In genomic region chr9:119332522-119332921, GRCh38 we compare ENCODE assay signal across 17 cellular contexts. TPM values are rescaled to one million over a fixed set of nuclear protein-coding genes. Genes with fewer than 3 reads are reported as not detected.
DNase-seq lines count a peak whose midpoint lies in the region; ATAC-seq and TF ChIP-seq lines count a peak whose summit lies in the region.
"Had no signal": no experiment of that assay in that cellular context is flagged by ENCODE, and none has a peak within 500 bp of the region (broad histone marks: within the 10 kb centered on the region; RNA-seq: fewer than 3 reads in every experiment).

No MANE protein-coding gene starts in this region.

- peaks cover 5% of the 10 kb centered on the region for H3K27me3 Mint-ChIP-seq in endodermal cell (ENCODE audit: insufficient read depth)
- H3K27me3 Mint-ChIP-seq: CD4-positive, alpha-beta memory T cell had no signal

- H2AK5ac ChIP-seq in mesendoderm (ENCODE audit: low read length) = no peak overlapping the region

- H3K4me1 Mint-ChIP-seq in endodermal cell = peaks cover 18% of the 10 kb centered on the region
- H3K4me1 Mint-ChIP-seq: CD4-positive, alpha-beta memory T cell had no signal

- H4K5ac ChIP-seq in mesendoderm (ENCODE audit: low read length) = no peak overlapping the region

- H2BK120ac ChIP-seq in mesendoderm (ENCODE audit: low read depth, low read length) = no peak overlapping the region

- 29% methylated on average over 1 of the region's 2 CpGs for whole genome bisulfite sequencing in HUES64
- WGBS in endodermal cell (ENCODE audit: insufficient coverage in 1 of 2, insufficient read length in 1 of 2), 2 experiments = 50 to 80% methylated on average over 1 of the region's 2 CpGs
- no CpG with 5 or more reads among the region's 2 CpGs for WGBS in mesendoderm (ENCODE audit: extremely low coverage, insufficient coverage, low lambda C conversion rate)

- H3K4me2 ChIP-seq in mesendoderm (ENCODE audit: low read length) = no peak overlapping the region
- H3K4me2 ChIP-seq: A549, KMS-11 had no signal

- no peak overlapping the region for H2BK15ac ChIP-seq in mesendoderm (replicated peaks; ENCODE audit: low read depth)

- DNase-seq in H7 (peak; percentile 25), endodermal cell (peak; percentile 67), mesendoderm (peak; percentile 75)
- no peak for DNase-seq in activated CD4-positive, alpha-beta T cell treated with anti-CD3 and anti-CD28 coated beads for 48 hours
- DNase-seq in activated naive CD4-positive, alpha-beta T cell treated with anti-CD3 and anti-CD28 coated beads, Interleukin-2, amount 50 U/mL, for 72 hours (ENCODE audit: low spot score in 2 of 2) = no peak
- DNase-seq: BE2C; CD4-positive, alpha-beta memory T cell had no signal

- peak overlapping the region; percentile 34; the same call in 1 of the 2 replicates for H3K27ac ChIP-seq in HUES64 (ENCODE audit: low read depth, low read length)
- no peak overlapping the region for H3K27ac ChIP-seq in endodermal cell (ENCODE audit: low read depth, low read length)
- H3K27ac ChIP-seq in mesendoderm (ENCODE audit: low read depth, low read length) = no peak overlapping the region
- H3K27ac ChIP-seq: A549, C4-2B, KMS-11 had no signal

- no peak overlapping the region for H3K4me3 ChIP-seq in H7 (ENCODE audit: insufficient read depth, low read depth, low read length)
- H3K4me3 ChIP-seq in HUES64 (ENCODE audit: low read length) = no peak overlapping the region
- H3K4me3 ChIP-seq in endodermal cell (ENCODE audit: low read length) = no peak overlapping the region
- H3K4me3 ChIP-seq in mesendoderm (ENCODE audit: low read length) = no peak overlapping the region
- H3K4me3 ChIP-seq: A549 had no signal

- no peak overlapping the region for H3K18ac ChIP-seq in mesendoderm (ENCODE audit: low read length)

- ATAC-seq in HG03442 (IDR thresholded peaks at IDR 0.05; ENCODE audit: unreplicated experiment) = no peak
- ATAC-seq in activated naive CD4-positive, alpha-beta T cell treated with anti-CD3 and anti-CD28 coated beads, Interleukin-2, amount 50 U/mL, for 72 hours = no peak
- ATAC-seq in GM21528 (IDR thresholded peaks at IDR 0.05; ENCODE audit: low FRiP score, unreplicated experiment) = no peak
- ATAC-seq: A549, HepG2 had no signal

- no peak overlapping the region for H3K23ac ChIP-seq in mesendoderm (ENCODE audit: low read length)

- no peak overlapping the region for H3K4me3 Mint-ChIP-seq in endodermal cell
- H3K4me3 Mint-ChIP-seq: CD4-positive, alpha-beta memory T cell had no signal

- peaks cover 58% of the 10 kb centered on the region for H3K4me1 ChIP-seq in HUES64 (ENCODE audit: insufficient read depth, low read length)
- peaks cover 3% of the 10 kb centered on the region for H3K4me1 ChIP-seq in endodermal cell (ENCODE audit: control insufficient read depth, insufficient read depth, low read length)
- H3K4me1 ChIP-seq in mesendoderm (ENCODE audit: control insufficient read depth, low read depth, low read length) = peaks cover 10% of the 10 kb centered on the region
- H3K4me1 ChIP-seq: A549, BE2C had no signal

- no peaks in the 10 kb centered on the region for H3K79me1 ChIP-seq in mesendoderm (ENCODE audit: low read length)

- H4K8ac ChIP-seq in mesendoderm (ENCODE audit: low read depth, low read length) = no peak overlapping the region

- no peak overlapping the region for H3K56ac ChIP-seq in mesendoderm (ENCODE audit: low read length)

- H3K79me2 ChIP-seq in mesendoderm (ENCODE audit: control insufficient read depth, insufficient read depth, low read length) = no peaks in the 10 kb centered on the region

- H3K4ac ChIP-seq in mesendoderm (ENCODE audit: low read depth, low read length) = no peak overlapping the region

- peaks cover 8% of the 10 kb centered on the region; the same call in 1 of the 2 replicates for H3K9me3 ChIP-seq in HUES64 (ENCODE audit: insufficient read depth, low read depth, low read length)
- H3K9me3 ChIP-seq in endodermal cell (ENCODE audit: control insufficient read depth, low read length) = peaks cover 11% of the 10 kb centered on the region
- H3K9me3 ChIP-seq: A549, BE2C had no signal

- peaks cover 20% of the 10 kb centered on the region for H3K9me3 Mint-ChIP-seq in endodermal cell
- peaks cover 14 to 21% of the 10 kb centered on the region in 2 donors for H3K9me3 Mint-ChIP-seq in activated naive CD4-positive, alpha-beta T cell treated with anti-CD3 and anti-CD28 coated beads, Interleukin-2, amount 50 U/mL, for 72 hours

- H3K36me3 Mint-ChIP-seq in endodermal cell (ENCODE audit: low read depth) = peaks cover 17% of the 10 kb centered on the region
- peaks cover 0 to 5% of the 10 kb centered on the region in 2 donors for H3K36me3 Mint-ChIP-seq in activated naive CD4-positive, alpha-beta T cell treated with anti-CD3 and anti-CD28 coated beads, Interleukin-2, amount 50 U/mL, for 72 hours
- H3K36me3 Mint-ChIP-seq: CD4-positive, alpha-beta memory T cell had no signal

- no peak overlapping the region for H3K27ac Mint-ChIP-seq in endodermal cell
- no peak overlapping the region for H3K27ac Mint-ChIP-seq in activated naive CD4-positive, alpha-beta T cell treated with anti-CD3 and anti-CD28 coated beads, Interleukin-2, amount 50 U/mL, for 72 hours
- H3K27ac Mint-ChIP-seq: CD4-positive, alpha-beta memory T cell had no signal

- no peaks in the 10 kb centered on the region for H3K27me3 ChIP-seq in H7 (ENCODE audit: control insufficient read depth, insufficient read depth, low read length)
- no peaks in the 10 kb centered on the region for H3K27me3 ChIP-seq in HUES64 (ENCODE audit: insufficient read depth, low read length)
- no peaks in the 10 kb centered on the region for H3K27me3 ChIP-seq in endodermal cell (ENCODE audit: control insufficient read depth, insufficient read depth, low read length, poor library complexity, severe bottlenecking)
- no peaks in the 10 kb centered on the region for H3K27me3 ChIP-seq in mesendoderm (ENCODE audit: insufficient read depth, low read length, poor library complexity)
- H3K27me3 ChIP-seq: BE2C had no signal

- no peaks in the 10 kb centered on the region for H3K36me3 ChIP-seq in H7 (replicated peaks; ENCODE audit: control insufficient read depth, insufficient read depth, low read length)
- H3K36me3 ChIP-seq in HUES64 (ENCODE audit: insufficient read depth, low read length) = no peaks in the 10 kb centered on the region
- H3K36me3 ChIP-seq in endodermal cell (ENCODE audit: control insufficient read depth, insufficient read depth, low read length) = no peaks in the 10 kb centered on the region
- H3K36me3 ChIP-seq in mesendoderm (ENCODE audit: control insufficient read depth, insufficient read depth, low read length) = no peaks in the 10 kb centered on the region
- H3K36me3 ChIP-seq: BE2C had no signal

- no peak overlapping the region for H2BK5ac ChIP-seq in mesendoderm (ENCODE audit: low read length)

- H3K9ac ChIP-seq in HUES64 (ENCODE audit: low read depth, low read length) (no peak overlapping the region), endodermal cell (ENCODE audit: extremely low read depth, low read length, poor library complexity, severe bottlenecking) (no peak overlapping the region), mesendoderm (ENCODE audit: low read length) (no peak overlapping the region)
- H3K9ac ChIP-seq: KMS-11 had no signal

- TF ChIP-seq CTCF in endodermal cell (conservative IDR thresholded peaks at IDR 0.05) = no peak

RNA-seq across cellular contexts. Expression of gene BRINP1, which starts 36.7 kb away (rescaled TPM):
- 14.4 and 15.7 TPM in 2 replicates for total RNA-seq in H7 (2014; rRNA removed; shearing (Covaris generic))
- 16.4 TPM for polyA plus RNA-seq in HUES64 (2013, experiment 1 of 2)
- polyA plus RNA-seq in HUES64 (2013, experiment 2 of 2) = 13.8 TPM
- 1 to 10 TPM; 6.3 to 9.6 TPM for total RNA-seq in endodermal cell
- 3.8 TPM for polyA plus RNA-seq in endodermal cell (2013, experiment 1 of 2)
- polyA plus RNA-seq in endodermal cell (2013, experiment 2 of 2) = 2.0 TPM
- polyA plus RNA-seq in mesendoderm (2013, experiment 1 of 2) = 10.1 TPM
- polyA plus RNA-seq in mesendoderm (2013, experiment 2 of 2) = 11.1 TPM
- total RNA-seq in activated naive CD4-positive, alpha-beta T cell treated with anti-CD3 and anti-CD28 coated beads, Interleukin-2, amount 50 U/mL, for 72 hours = not detected
- total RNA-seq: CD4-positive, alpha-beta memory T cell; H4; HepG2; HT-29 had no signal
- polyA plus RNA-seq: AG04450; CD4-positive, alpha-beta memory T cell; HepG2 had no signal

Comparison
In these comparisons a context has a peak if more than half of its experiments do, and no peak if none do; other contexts are left out.
1. DNase-seq: peak in H7 (single experiment), endodermal cell (single experiment) and mesendoderm (single experiment); none in activated CD4-positive, alpha-beta T cell treated with anti-CD3 and anti-CD28 coated beads for 48 hours (single experiment) and activated naive CD4-positive, alpha-beta T cell treated with anti-CD3 and anti-CD28 coated beads, Interleukin-2, amount 50 U/mL, for 72 hours (0 of 2).
2. RNA of gene BRINP1, which starts 36.7 kb away (total RNA-seq): 14.4 to 15.7 TPM in H7 and 6.3 to 9.6 TPM in endodermal cell; not detected in activated naive CD4-positive, alpha-beta T cell treated with anti-CD3 and anti-CD28 coated beads, Interleukin-2, amount 50 U/mL, for 72 hours; every median in the first group is over 4 times any median in the second.